Comparison of ENCODE assay signal across 1 cellular context in the genomic region with DNA sequence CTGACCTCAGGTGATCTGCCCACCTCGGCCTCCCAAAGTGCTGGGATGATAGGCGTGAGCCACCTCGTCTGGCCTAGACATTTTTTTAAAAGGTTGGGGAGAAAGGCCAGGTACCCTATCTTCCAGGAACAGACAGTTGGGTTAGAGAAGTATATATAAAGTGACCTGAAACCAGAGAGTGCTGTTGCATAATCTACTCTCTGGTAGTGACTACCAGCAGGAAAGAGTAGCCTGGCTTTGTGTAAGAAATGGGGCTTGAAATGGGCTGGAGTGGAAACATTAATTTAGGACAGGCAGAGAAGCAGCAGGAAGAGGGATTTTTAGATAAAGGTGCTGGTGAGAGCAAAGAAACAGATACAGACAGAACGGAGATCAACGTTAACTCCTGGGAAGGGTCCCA.
TF ChIP-seq lines count a peak whose summit lies in the region.

No MANE protein-coding gene starts in this region.

TF ChIP-seq in WTC11, 78 proteins besides CTCF, POLR2A, EP300 and RAD21 (continued from another document):
- TF ChIP-seq, protein P1, sequence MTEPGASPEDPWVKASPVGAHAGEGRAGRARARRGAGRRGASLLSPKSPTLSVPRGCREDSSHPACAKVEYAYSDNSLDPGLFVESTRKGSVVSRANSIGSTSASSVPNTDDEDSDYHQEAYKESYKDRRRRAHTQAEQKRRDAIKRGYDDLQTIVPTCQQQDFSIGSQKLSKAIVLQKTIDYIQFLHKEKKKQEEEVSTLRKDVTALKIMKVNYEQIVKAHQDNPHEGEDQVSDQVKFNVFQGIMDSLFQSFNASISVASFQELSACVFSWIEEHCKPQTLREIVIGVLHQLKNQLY (CRISPR knock-in tag; IDR thresholded peaks at IDR 0.05) = no peak
- TF ChIP-seq, protein P2, sequence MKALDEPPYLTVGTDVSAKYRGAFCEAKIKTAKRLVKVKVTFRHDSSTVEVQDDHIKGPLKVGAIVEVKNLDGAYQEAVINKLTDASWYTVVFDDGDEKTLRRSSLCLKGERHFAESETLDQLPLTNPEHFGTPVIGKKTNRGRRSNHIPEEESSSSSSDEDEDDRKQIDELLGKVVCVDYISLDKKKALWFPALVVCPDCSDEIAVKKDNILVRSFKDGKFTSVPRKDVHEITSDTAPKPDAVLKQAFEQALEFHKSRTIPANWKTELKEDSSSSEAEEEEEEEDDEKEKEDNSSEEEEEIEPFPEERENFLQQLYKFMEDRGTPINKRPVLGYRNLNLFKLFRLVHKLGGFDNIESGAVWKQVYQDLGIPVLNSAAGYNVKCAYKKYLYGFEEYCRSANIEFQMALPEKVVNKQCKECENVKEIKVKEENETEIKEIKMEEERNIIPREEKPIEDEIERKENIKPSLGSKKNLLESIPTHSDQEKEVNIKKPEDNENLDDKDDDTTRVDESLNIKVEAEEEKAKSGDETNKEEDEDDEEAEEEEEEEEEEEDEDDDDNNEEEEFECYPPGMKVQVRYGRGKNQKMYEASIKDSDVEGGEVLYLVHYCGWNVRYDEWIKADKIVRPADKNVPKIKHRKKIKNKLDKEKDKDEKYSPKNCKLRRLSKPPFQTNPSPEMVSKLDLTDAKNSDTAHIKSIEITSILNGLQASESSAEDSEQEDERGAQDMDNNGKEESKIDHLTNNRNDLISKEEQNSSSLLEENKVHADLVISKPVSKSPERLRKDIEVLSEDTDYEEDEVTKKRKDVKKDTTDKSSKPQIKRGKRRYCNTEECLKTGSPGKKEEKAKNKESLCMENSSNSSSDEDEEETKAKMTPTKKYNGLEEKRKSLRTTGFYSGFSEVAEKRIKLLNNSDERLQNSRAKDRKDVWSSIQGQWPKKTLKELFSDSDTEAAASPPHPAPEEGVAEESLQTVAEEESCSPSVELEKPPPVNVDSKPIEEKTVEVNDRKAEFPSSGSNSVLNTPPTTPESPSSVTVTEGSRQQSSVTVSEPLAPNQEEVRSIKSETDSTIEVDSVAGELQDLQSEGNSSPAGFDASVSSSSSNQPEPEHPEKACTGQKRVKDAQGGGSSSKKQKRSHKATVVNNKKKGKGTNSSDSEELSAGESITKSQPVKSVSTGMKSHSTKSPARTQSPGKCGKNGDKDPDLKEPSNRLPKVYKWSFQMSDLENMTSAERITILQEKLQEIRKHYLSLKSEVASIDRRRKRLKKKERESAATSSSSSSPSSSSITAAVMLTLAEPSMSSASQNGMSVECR (CRISPR knock-in tag; IDR thresholded peaks at IDR 0.05; ENCODE audit: borderline replicate concordance) = no peak
- TF ChIP-seq, protein P3, sequence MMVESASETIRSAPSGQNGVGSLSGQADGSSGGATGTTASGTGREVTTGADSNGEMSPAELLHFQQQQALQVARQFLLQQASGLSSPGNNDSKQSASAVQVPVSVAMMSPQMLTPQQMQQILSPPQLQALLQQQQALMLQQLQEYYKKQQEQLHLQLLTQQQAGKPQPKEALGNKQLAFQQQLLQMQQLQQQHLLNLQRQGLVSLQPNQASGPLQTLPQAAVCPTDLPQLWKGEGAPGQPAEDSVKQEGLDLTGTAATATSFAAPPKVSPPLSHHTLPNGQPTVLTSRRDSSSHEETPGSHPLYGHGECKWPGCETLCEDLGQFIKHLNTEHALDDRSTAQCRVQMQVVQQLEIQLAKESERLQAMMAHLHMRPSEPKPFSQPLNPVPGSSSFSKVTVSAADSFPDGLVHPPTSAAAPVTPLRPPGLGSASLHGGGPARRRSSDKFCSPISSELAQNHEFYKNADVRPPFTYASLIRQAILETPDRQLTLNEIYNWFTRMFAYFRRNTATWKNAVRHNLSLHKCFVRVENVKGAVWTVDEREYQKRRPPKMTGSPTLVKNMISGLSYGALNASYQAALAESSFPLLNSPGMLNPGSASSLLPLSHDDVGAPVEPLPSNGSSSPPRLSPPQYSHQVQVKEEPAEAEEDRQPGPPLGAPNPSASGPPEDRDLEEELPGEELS (CRISPR knock-in tag; IDR thresholded peaks at IDR 0.05) = no peak
- TF ChIP-seq NFYB (CRISPR knock-in tag; conservative IDR thresholded peaks at IDR 0.05; ENCODE audit: low read depth) = no peak
